10 cellular contexts compared by ENCODE assay signal in genomic region chr2:224973112-224974016, GRCh38.
DNase-seq lines count a peak whose midpoint lies in the region; ATAC-seq and TF ChIP-seq lines count a peak whose summit lies in the region.
"Had no signal": no experiment of that assay in that cellular context is flagged by ENCODE, and none has a peak within 500 bp of the region (broad histone marks: within the 10 kb centered on the region; RNA-seq: fewer than 3 reads in every experiment).

No MANE protein-coding gene starts in this region.

- no peaks in the 10 kb centered on the region for H3K9me2 ChIP-seq in OCI-LY1 (ENCODE audit: low read depth, low read length)

- TF ChIP-seq POLR2A in esophagus muscularis mucosa (IDR thresholded peaks at IDR 0.05; ENCODE audit: low read depth) (no peak), uterus (IDR thresholded peaks at IDR 0.05) (no peak)

- no peaks in the 10 kb centered on the region for H3K36me3 ChIP-seq in OCI-LY1 (ENCODE audit: insufficient read depth, low read length)
- H3K36me3 ChIP-seq in esophagus muscularis mucosa: no peaks in the 10 kb centered on the region
- H3K36me3 ChIP-seq in tibial artery: no peaks in the 10 kb centered on the region
- no peaks in the 10 kb centered on the region for H3K36me3 ChIP-seq in uterus

- no peaks in the 10 kb centered on the region for H3K9me3 ChIP-seq in OCI-LY1 (ENCODE audit: low read length)
- H3K9me3 ChIP-seq in esophagus muscularis mucosa: no peaks in the 10 kb centered on the region
- no peaks in the 10 kb centered on the region for H3K9me3 ChIP-seq in tibial artery
- no peaks in the 10 kb centered on the region for H3K9me3 ChIP-seq in uterus

- TF ChIP-seq CTCF in OCI-LY1 (IDR thresholded peaks at IDR 0.05; ENCODE audit: low read length) (no peak), esophagus muscularis mucosa (IDR thresholded peaks at IDR 0.05) (no peak), tibial artery (IDR thresholded peaks at IDR 0.05) (no peak), uterus (IDR thresholded peaks at IDR 0.05) (no peak)

- DNase-seq in activated T-cell treated with anti-CD3 and anti-CD28 coated beads for 4 hours (peak; percentile 14), esophagus muscularis mucosa (ENCODE audit: extremely low spot score) (peak; percentile 78), tibial artery (no peak), SK-N-DZ (ENCODE audit: low spot score) (no peak), uterus (no peak)
- DNase-seq in activated T-cell treated with anti-CD3 and anti-CD28 coated beads, Interleukin-2, amount 50 U/mL, for 48 hours: no peak

- WGBS in esophagus muscularis mucosa: 82% methylated on average over 10 of the region's 10 CpGs

- no peak for ATAC-seq in HG02870 (IDR thresholded peaks at IDR 0.05; ENCODE audit: unreplicated experiment)

- no peak for TF ChIP-seq EP300 in esophagus muscularis mucosa (IDR thresholded peaks at IDR 0.05)

- no peak overlapping the region for H3K4me3 ChIP-seq in OCI-LY1 (ENCODE audit: low read depth, low read length, poor library complexity, severe bottlenecking)
- no peak overlapping the region for H3K4me3 ChIP-seq in esophagus muscularis mucosa
- peak overlapping the region; percentile 26 to 42 for H3K4me3 ChIP-seq in tibial artery
- no peak overlapping the region for H3K4me3 ChIP-seq in uterus
- H3K4me3 ChIP-seq: skin epidermis had no signal

- intact Hi-C loops in esophagus muscularis mucosa (cut with DNase I): no loop called here
- intact Hi-C loops in tibial artery (cut with DNase I; ENCODE audit: low total_unique reads): no loop called here
- intact Hi-C loops in uterus (cut with DNase I; ENCODE audit: low total_unique reads): no loop called here

- H3K9ac ChIP-seq in OCI-LY1 (ENCODE audit: low read length): peak overlapping the region; percentile 30; the same call in 1 of the 2 replicates

- peaks cover 33% of the 10 kb centered on the region for H3K4me1 ChIP-seq in OCI-LY1 (ENCODE audit: insufficient read depth, low read length, severe bottlenecking)
- H3K4me1 ChIP-seq in esophagus muscularis mucosa: no peaks in the 10 kb centered on the region
- peaks cover 0 to 99% (median 33%) of the 10 kb centered on the region in 4 donors for H3K4me1 ChIP-seq in tibial artery
- no peaks in the 10 kb centered on the region for H3K4me1 ChIP-seq in uterus

- H3K27ac ChIP-seq in OCI-LY1 (ENCODE audit: low read depth, low read length, poor library complexity, severe bottlenecking) (no peak overlapping the region), esophagus muscularis mucosa (replicated peaks in 1 of 4) (peak overlapping the region in 1 of 4 donors; percentile 23), tibial artery (peak overlapping the region; percentile 83 to 84), uterus (no peak overlapping the region)
- H3K27ac ChIP-seq: C4-2B had no signal

- no peaks in the 10 kb centered on the region for H3F3A ChIP-seq in OCI-LY1 (ENCODE audit: insufficient read depth, low read length)

- H3K4me2 ChIP-seq in OCI-LY1 (ENCODE audit: low read length): peak overlapping the region; percentile 39

- no peaks in the 10 kb centered on the region for H3K79me2 ChIP-seq in OCI-LY1 (ENCODE audit: insufficient read depth, low read length)

- no peaks in the 10 kb centered on the region for H4K20me1 ChIP-seq in OCI-LY1 (ENCODE audit: insufficient read depth, low read length)

- H3K27me3 ChIP-seq in OCI-LY1 (ENCODE audit: insufficient read depth, low read length) (no peaks in the 10 kb centered on the region), esophagus muscularis mucosa (no peaks in the 10 kb centered on the region), tibial artery (no peaks in the 10 kb centered on the region), uterus (no peaks in the 10 kb centered on the region)

- peak overlapping the region; percentile 50; the same call in 1 of the 2 replicates for H2AFZ ChIP-seq in OCI-LY1 (ENCODE audit: low read length)

Comparison
In these comparisons a context has a peak if more than half of its experiments do, and no peak if none do; other contexts are left out.
1. DNase-seq: peak in activated T-cell treated with anti-CD3 and anti-CD28 coated beads for 4 hours (single experiment) and esophagus muscularis mucosa (single experiment); none in activated T-cell treated with anti-CD3 and anti-CD28 coated beads, Interleukin-2, amount 50 U/mL, for 48 hours (0 of 2), tibial artery (0 of 2), SK-N-DZ (single experiment) and uterus (0 of 2).
2. H3K27ac ChIP-seq: peak in tibial artery (2 of 2); none in OCI-LY1 (single experiment) and uterus (0 of 2).
3. H3K4me3 ChIP-seq: peak in tibial artery (2 of 2); none in OCI-LY1 (single experiment), esophagus muscularis mucosa (0 of 4) and uterus (0 of 2).